9 cellular contexts compared by ENCODE assay signal in the genomic region with DNA sequence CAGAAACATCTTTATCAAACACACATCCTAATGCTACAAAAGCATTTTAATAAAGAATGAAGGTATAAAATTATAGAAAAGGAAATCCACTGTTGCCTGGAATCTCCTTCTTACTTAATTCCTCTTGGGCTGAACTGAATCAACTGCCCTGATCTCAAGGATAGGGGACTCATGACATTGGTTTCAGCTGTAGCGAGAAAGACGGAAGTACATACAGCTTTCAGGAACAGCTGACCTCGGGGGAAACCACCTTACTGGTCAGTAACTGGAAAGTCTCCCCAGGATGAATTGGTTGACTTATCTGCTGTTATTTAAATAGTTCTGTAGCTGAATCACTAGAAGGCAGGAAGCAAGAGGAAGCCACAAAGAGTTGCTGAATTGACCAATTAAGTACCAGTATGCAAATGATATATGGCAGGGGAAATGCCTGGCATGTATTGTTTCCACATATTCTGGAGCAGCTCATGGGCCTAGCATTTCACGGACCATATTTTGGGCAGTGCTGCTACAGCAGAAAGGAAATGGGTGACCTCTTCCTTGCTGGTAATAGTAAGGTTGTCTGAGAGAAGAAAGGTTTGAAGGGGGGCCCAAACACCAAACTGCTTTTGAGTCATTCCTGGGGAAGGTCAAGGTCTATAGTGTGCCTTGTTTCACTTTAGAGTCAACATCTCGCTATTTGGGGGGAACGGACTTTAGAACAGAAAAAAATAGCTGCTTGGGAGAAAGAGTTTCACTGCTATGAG. TPM values are rescaled to one million over a fixed set of nuclear protein-coding genes. Genes with fewer than 3 reads are reported as not detected.
DNase-seq lines count a peak whose midpoint lies in the region; ATAC-seq, FAIRE-seq and TF ChIP-seq lines count a peak whose summit lies in the region.
"Had no signal": no experiment of that assay in that cellular context is flagged by ENCODE, and none has a peak within 500 bp of the region (broad histone marks: within the 10 kb centered on the region; RNA-seq: fewer than 3 reads in every experiment).

No MANE protein-coding gene starts in this region.

- ATAC-seq in A549: peak; percentile 39 to 78; a peak in 4 of 6 replicates
- peak; percentile 95 for ATAC-seq in GM18498 (IDR thresholded peaks at IDR 0.05; ENCODE audit: unreplicated experiment)
- peak; percentile 98 for ATAC-seq in HG02763 (IDR thresholded peaks at IDR 0.05; ENCODE audit: unreplicated experiment)
- peak; percentile 93 for ATAC-seq in activated naive CD8-positive, alpha-beta T cell treated with anti-CD3 and anti-CD28 coated beads, Interleukin-2, amount 10 ng/mL, durations not matched to agents 7 days and 5 days (ENCODE audit: low read depth)
- peak; percentile 81 for ATAC-seq in thoracic aorta (ENCODE audit: insufficient number of reproducible peaks, low FRiP score, low read depth)

- H3K27me3 ChIP-seq in keratinocyte (ENCODE audit: control insufficient read depth, extremely low read depth, insufficient read depth, low read length) (no peaks in the 10 kb centered on the region), thoracic aorta (replicated peaks; ENCODE audit: insufficient read depth) (no peaks in the 10 kb centered on the region), testis (no peaks in the 10 kb centered on the region)

- no peaks in the 10 kb centered on the region for H3K9me3 ChIP-seq in A549
- H3K9me3 ChIP-seq in keratinocyte (ENCODE audit: control insufficient read depth, low read depth, low read length): no peaks in the 10 kb centered on the region
- no peaks in the 10 kb centered on the region for H3K9me3 ChIP-seq in thoracic aorta
- H3K9me3 ChIP-seq in testis: no peaks in the 10 kb centered on the region

- no peak for TF ChIP-seq RAD21 in A549 (conservative IDR thresholded peaks at IDR 0.05 in 1 of 2, IDR thresholded peaks at IDR 0.05 in 1 of 2)

- H3K9me3 Mint-ChIP-seq in activated naive CD8-positive, alpha-beta T cell treated with anti-CD3 and anti-CD28 coated beads, Interleukin-2, amount 10 ng/mL, durations not matched to agents 7 days and 5 days: no peaks in the 10 kb centered on the region

- WGBS in A549 (ENCODE audit: missing lambda C conversion rate): 77% methylated on average over 6 of the region's 6 CpGs
- whole genome bisulfite sequencing in testis, 2 donors: 79 to 86% methylated on average over 6 of the region's 6 CpGs

- CTCF ChIA-PET in A549 (lab: Yijun Ruan, JAX): interaction anchor here (0.7 to 1.5 kb wide), 4 partner anchors 9 to 198 kb away, joined by 3 to 6 read pairs (median 3); a partner anchor contains a TSS

- no peaks in the 10 kb centered on the region for H4K20me1 ChIP-seq in keratinocyte (ENCODE audit: control insufficient read depth, extremely low read depth, insufficient read depth, low read length)

- intact Hi-C loops in testis (cut with DNase I; ENCODE audit: low total_unique reads): no loop called here

- H3K9me1 ChIP-seq in keratinocyte (ENCODE audit: control insufficient read depth, extremely low read depth, insufficient read depth, low read length): no peaks in the 10 kb centered on the region

- TF ChIP-seq CTCF in A549 (IDR thresholded peaks at IDR 0.05): no peak
- no peak for TF ChIP-seq CTCF in keratinocyte (optimal IDR thresholded peaks at IDR 0.05 in 1 of 3, IDR thresholded peaks at IDR 0.05 in 1 of 3, conservative IDR thresholded peaks at IDR 0.05 in 1 of 3; ENCODE audit: extremely low read depth in 1 of 3, insufficient read depth in 2 of 3, low read length in 3 of 3)
- no peak for TF ChIP-seq CTCF in thoracic aorta (IDR thresholded peaks at IDR 0.05)
- no peak for TF ChIP-seq CTCF in testis (IDR thresholded peaks at IDR 0.05)

- no peak for TF ChIP-seq EP300 in A549 (IDR thresholded peaks at IDR 0.05)

- peaks cover 62% of the 10 kb centered on the region for H3K36me3 Mint-ChIP-seq in activated naive CD8-positive, alpha-beta T cell treated with anti-CD3 and anti-CD28 coated beads, Interleukin-2, amount 10 ng/mL, durations not matched to agents 7 days and 5 days

- peak overlapping the region; percentile 66 for H3K4me3 Mint-ChIP-seq in activated naive CD8-positive, alpha-beta T cell treated with anti-CD3 and anti-CD28 coated beads, Interleukin-2, amount 10 ng/mL, durations not matched to agents 7 days and 5 days
- H3K4me3 Mint-ChIP-seq: neural crest cell had no signal

- POLR2A ChIA-PET in A549 (lab: Yijun Ruan, JAX): no interaction called here
- POLR2A ChIA-PET in activated naive CD8-positive, alpha-beta T cell treated with anti-CD3 and anti-CD28 coated beads, Interleukin-2, amount 10 ng/mL, durations not matched to agents 7 days and 5 days (lab: Charles Lee): interaction anchor here (0.7 to 1.4 kb wide), 2 partner anchors 303 to 1122 kb away, joined by 3 to 4 read pairs; no protein-coding TSS in a partner anchor

- H3K4me2 ChIP-seq in A549 (0 out of 3 replicates have a peak overlapping the region, but pooled peaks have one; percentile 7), keratinocyte (ENCODE audit: control insufficient read depth, extremely low read depth, insufficient read depth, low read depth, low read length) (peak overlapping the region; percentile 41)

- TF ChIP-seq POLR2A in A549 (IDR thresholded peaks at IDR 0.05; ENCODE audit: low read length) (no peak), testis (IDR thresholded peaks at IDR 0.05) (no peak)

- peaks cover 7% of the 10 kb centered on the region; the same call in 2 of the 3 replicates for H3K4me1 ChIP-seq in A549
- peaks cover 14% of the 10 kb centered on the region for H3K4me1 ChIP-seq in keratinocyte (ENCODE audit: control insufficient read depth, extremely low read depth, insufficient read depth, low read length)
- peaks cover 8 to 20% of the 10 kb centered on the region in 2 donors for H3K4me1 ChIP-seq in thoracic aorta (ENCODE audit: control insufficient read depth in 1 of 2, low read depth in 2 of 2)
- H3K4me1 ChIP-seq in testis: no peaks in the 10 kb centered on the region

- peak overlapping the region; percentile 92 for H3K27ac Mint-ChIP-seq in activated naive CD8-positive, alpha-beta T cell treated with anti-CD3 and anti-CD28 coated beads, Interleukin-2, amount 10 ng/mL, durations not matched to agents 7 days and 5 days

- H3K79me2 ChIP-seq in keratinocyte (ENCODE audit: control insufficient read depth, insufficient read depth, low read length): no peaks in the 10 kb centered on the region

- H3K4me3 ChIP-seq in A549 (no peak overlapping the region), keratinocyte (ENCODE audit: control insufficient read depth in 2 of 3, extremely low read depth in 1 of 3, insufficient read depth in 2 of 3, low read depth in 1 of 3, low read length in 3 of 3) (no peak overlapping the region), thoracic aorta (no peak overlapping the region), testis (no peak overlapping the region)

- no peaks in the 10 kb centered on the region for H3K36me3 ChIP-seq in keratinocyte (ENCODE audit: control insufficient read depth in 2 of 2, extremely low read depth in 1 of 2, insufficient read depth in 2 of 2, low read length in 2 of 2)
- peaks cover 53% of the 10 kb centered on the region for H3K36me3 ChIP-seq in thoracic aorta
- no peaks in the 10 kb centered on the region for H3K36me3 ChIP-seq in testis (ENCODE audit: low read depth, missing control alignments)

- FAIRE-seq in A549 (lab: Jason Lieb, UNC) (no peak), keratinocyte (lab: Jason Lieb, UNC) (peak; percentile 79)

- dilution Hi-C loops in keratinocyte (cut with MboI; ENCODE audit: extremely low pct_ligation_motif_present, low sequenced_read_pairs): no loop called here

- H3K27ac ChIP-seq in A549 (no peak overlapping the region), keratinocyte (ENCODE audit: control insufficient read depth, insufficient read depth, low read length) (peak overlapping the region; percentile 73), thoracic aorta (peak overlapping the region; percentile 56 to 71), testis (no peak overlapping the region)

- peaks cover 19% of the 10 kb centered on the region for H3K4me1 Mint-ChIP-seq in activated naive CD8-positive, alpha-beta T cell treated with anti-CD3 and anti-CD28 coated beads, Interleukin-2, amount 10 ng/mL, durations not matched to agents 7 days and 5 days
- H3K4me1 Mint-ChIP-seq: neural crest cell had no signal

- peak overlapping the region; percentile 82 for H2AFZ ChIP-seq in keratinocyte (ENCODE audit: control insufficient read depth, low read length)

- peak in 1 of 2 experiments; percentile 52 for DNase-seq in A549 (ENCODE audit: low read depth in 1 of 2, low spot score in 1 of 2)
- peak; percentile 68 for DNase-seq in NCI-H460 (ENCODE audit: extremely low read depth, low read depth)
- DNase-seq in activated naive CD8-positive, alpha-beta T cell treated with anti-CD3 and anti-CD28 coated beads, Interleukin-2, amount 10 ng/mL, durations not matched to agents 7 days and 5 days: peak; percentile 30
- DNase-seq in keratinocyte (ENCODE audit: low read depth, low spot score): peak; percentile 48
- no peak for DNase-seq in thoracic aorta (ENCODE audit: low spot score)
- DNase-seq in testis: no peak

- H3K9ac ChIP-seq in keratinocyte (ENCODE audit: control insufficient read depth, extremely low read depth, insufficient read depth, low read length): no peak overlapping the region

- no peaks in the 10 kb centered on the region for H3K27me3 Mint-ChIP-seq in activated naive CD8-positive, alpha-beta T cell treated with anti-CD3 and anti-CD28 coated beads, Interleukin-2, amount 10 ng/mL, durations not matched to agents 7 days and 5 days

RNA-seq across cellular contexts. Expression of a gene that starts 43.7 kb away (rescaled TPM):
- polyA plus RNA-seq in A549 (2011; rRNA removed): 49.0 and 64.5 TPM in 2 replicates
- polyA plus RNA-seq in A549 (2012; cell fraction: cytosol; rRNA removed): 36.9 and 38.4 TPM in 2 replicates
- polyA plus RNA-seq in A549 (2012; cell fraction: nucleus; rRNA removed): 41.6 and 44.1 TPM in 2 replicates
- 49.5 to 65.0 TPM (median 60.6 TPM) in 3 replicates for polyA plus RNA-seq in A549 (2017; fragmentation: RNase III; extraction: RNeasy Plus Mini Kit Qiagen cat#74134 plus additional on column Dnase treatment)
- polyA minus RNA-seq in A549 (2011; rRNA and poly(A)+ RNA removed): 27.1 and 28.1 TPM in 2 replicates
- 57.8 and 60.7 TPM in 2 replicates for total RNA-seq in NCI-H460 (2014; rRNA removed; shearing (Covaris generic))
- polyA plus RNA-seq in NCI-H460 (2014; cell fraction: nucleus; rRNA removed): 39.9 and 41.6 TPM in 2 replicates
- under 1 TPM; 0.14 to 0.48 TPM for total RNA-seq in activated naive CD8-positive, alpha-beta T cell treated with anti-CD3 and anti-CD28 coated beads, Interleukin-2, amount 10 ng/mL, durations not matched to agents 7 days and 5 days
- 8.5 to 14.9 TPM (median 11.8 TPM) in 3 replicates for polyA plus RNA-seq in keratinocyte
- polyA plus RNA-seq in keratinocyte (2011; ENCODE audit: low read depth): 29.9 TPM
- 14.5 and 17.4 TPM in 2 replicates for polyA plus RNA-seq in keratinocyte (2011; cell fraction: cytosol; rRNA removed)
- polyA plus RNA-seq in keratinocyte (2011; cell fraction: nucleus; rRNA removed): 13.0 and 15.3 TPM in 2 replicates
- polyA plus RNA-seq in keratinocyte (2012; ENCODE audit: low replicate concordance): 24.6 and 26.8 TPM in 2 replicates
- polyA minus RNA-seq in keratinocyte: 7.1 to 11.6 TPM (median 8.1 TPM) in 3 replicates
- 10.6 TPM for polyA minus RNA-seq in keratinocyte (2011; cell fraction: cytosol; rRNA and poly(A)+ RNA removed)
- 4.4 and 7.7 TPM in 2 replicates for polyA minus RNA-seq in keratinocyte (2011; cell fraction: nucleus; rRNA and poly(A)+ RNA removed)
- total RNA-seq in thoracic aorta: 1 to 10 TPM; 5.1 to 6.9 TPM
- total RNA-seq in testis: 10 to 100 TPM; 38.5 to 48.7 TPM
- polyA plus RNA-seq in testis (ENCODE audit: insufficient read depth, low read depth, low replicate concordance): 61.4 TPM

Comparison
In these comparisons a context has a peak if more than half of its experiments do, and no peak if none do; other contexts are left out.
1. DNase-seq: peak in NCI-H460 (single experiment), activated naive CD8-positive, alpha-beta T cell treated with anti-CD3 and anti-CD28 coated beads, Interleukin-2, amount 10 ng/mL, durations not matched to agents 7 days and 5 days (single experiment) and keratinocyte (single experiment); none in thoracic aorta (single experiment) and testis (single experiment).
2. H3K27ac ChIP-seq: peak in keratinocyte (single experiment) and thoracic aorta (2 of 2); none in A549 (0 of 2) and testis (0 of 2).
3. RNA of a gene that starts 43.7 kb away (total RNA-seq): 57.8 to 60.7 TPM in NCI-H460, 38.5 to 48.7 TPM in testis and 5.1 to 6.9 TPM in thoracic aorta; 0.14 to 0.48 TPM in activated naive CD8-positive, alpha-beta T cell treated with anti-CD3 and anti-CD28 coated beads, Interleukin-2, amount 10 ng/mL, durations not matched to agents 7 days and 5 days; every median in the first group is over 4 times any median in the second.
4. Peak in every context shown above with its lines, with median percentiles within 50 percentile points of each other: ATAC-seq.